ENCODE assay signal across 28 cellular contexts in genomic region chr12:129901256-129901655, GRCh38. TPM values are rescaled to one million over a fixed set of nuclear protein-coding genes. Genes with fewer than 3 reads are reported as not detected.
DNase-seq lines count a peak whose midpoint lies in the region; ATAC-seq and TF ChIP-seq lines count a peak whose summit lies in the region.
"Had no signal": no experiment of that assay in that cellular context is flagged by ENCODE, and none has a peak within 500 bp of the region (broad histone marks: within the 10 kb centered on the region; RNA-seq: fewer than 3 reads in every experiment).

No MANE protein-coding gene starts in this region.

- H3K4me1 Mint-ChIP-seq in GM23338: no peaks in the 10 kb centered on the region
- H3K4me1 Mint-ChIP-seq: activated naive CD8-positive, alpha-beta T cell treated with anti-CD3 and anti-CD28 coated beads for 36 hours; activated T-helper 17 cell treated with anti-CD3 and anti-CD28 coated beads, Interleukin-2, amount 50 U/mL, for 72 hours; memory B cell had no signal

- H3K79me2 ChIP-seq in GM23338 (replicated peaks; ENCODE audit: insufficient read depth) (peaks cover 49% of the 10 kb centered on the region), osteoblast (ENCODE audit: insufficient read depth, low read length) (no peaks in the 10 kb centered on the region)

- peaks cover 53% of the 10 kb centered on the region for H3K36me3 Mint-ChIP-seq in GM23338 (ENCODE audit: low read depth)
- H3K36me3 Mint-ChIP-seq: activated naive CD8-positive, alpha-beta T cell treated with anti-CD3 and anti-CD28 coated beads for 36 hours; memory B cell had no signal

- H3K4me3 ChIP-seq in GM23338 (no peak overlapping the region), astrocyte of the cerebellum (ENCODE audit: low read depth, low read length) (no peak overlapping the region), fibroblast of mammary gland (ENCODE audit: control insufficient read depth, low read depth, low read length) (no peak overlapping the region), osteoblast (ENCODE audit: insufficient read depth, low read length) (no peak overlapping the region)
- H3K4me3 ChIP-seq: coronary artery, ovary, sigmoid colon had no signal

- no peaks in the 10 kb centered on the region for H3F3A ChIP-seq in GM23338 (replicated peaks; ENCODE audit: low read depth)

- H3K27me3 ChIP-seq in GM23338 (ENCODE audit: insufficient read depth) (peaks cover 36% of the 10 kb centered on the region), osteoblast (ENCODE audit: insufficient read depth, low read length) (no peaks in the 10 kb centered on the region)
- H3K27me3 ChIP-seq: ovary had no signal

- no peak for ATAC-seq in GM23338
- ATAC-seq: activated T-helper 17 cell treated with anti-CD3 and anti-CD28 coated beads, Interleukin-2, amount 50 U/mL, for 72 hours had no signal

- no peaks in the 10 kb centered on the region for H3K9me2 ChIP-seq in GM23338 (ENCODE audit: insufficient read depth)
- H3K9me2 ChIP-seq: SK-N-SH had no signal

- in situ Hi-C loops in astrocyte of the cerebellum (cut with HindIII; ENCODE audit: low sequenced_read_pairs): no loop called here

- no peak overlapping the region for H3K4me3 Mint-ChIP-seq in GM23338
- H3K4me3 Mint-ChIP-seq: activated naive CD8-positive, alpha-beta T cell treated with anti-CD3 and anti-CD28 coated beads for 36 hours; activated T-helper 17 cell treated with anti-CD3 and anti-CD28 coated beads, Interleukin-2, amount 50 U/mL, for 72 hours; memory B cell had no signal

- H3K4me1 ChIP-seq in GM23338 (ENCODE audit: insufficient read depth) (peaks cover 14% of the 10 kb centered on the region; the same call in 1 of the 2 replicates), osteoblast (ENCODE audit: insufficient read depth, low read length) (no peaks in the 10 kb centered on the region)
- H3K4me1 ChIP-seq: sigmoid colon had no signal

- peaks cover 20% of the 10 kb centered on the region for H3K9me3 Mint-ChIP-seq in GM23338
- H3K9me3 Mint-ChIP-seq: activated naive CD8-positive, alpha-beta T cell treated with anti-CD3 and anti-CD28 coated beads for 36 hours had no signal

- H3K27me3 Mint-ChIP-seq in GM23338 (ENCODE audit: insufficient read depth, low read depth, poor library complexity): no peaks in the 10 kb centered on the region

- H3K27ac Mint-ChIP-seq in GM23338: no peak overlapping the region
- H3K27ac Mint-ChIP-seq: activated naive CD8-positive, alpha-beta T cell treated with anti-CD3 and anti-CD28 coated beads for 36 hours; activated T-helper 17 cell treated with anti-CD3 and anti-CD28 coated beads, Interleukin-2, amount 50 U/mL, for 72 hours; memory B cell had no signal

- H2AFZ ChIP-seq in GM23338 (no peak overlapping the region), osteoblast (ENCODE audit: low read length) (no peak overlapping the region)

- 0 out of 2 replicates have a peak, but pooled peaks cover 4% of the 10 kb centered on the region for H3K36me3 ChIP-seq in GM23338 (ENCODE audit: insufficient read depth)
- H3K36me3 ChIP-seq in osteoblast (ENCODE audit: insufficient read depth, low read length): no peaks in the 10 kb centered on the region
- H3K36me3 ChIP-seq: ovary, sigmoid colon had no signal

- H3K27ac ChIP-seq in GM23338 (ENCODE audit: low read depth) (no peak overlapping the region), osteoblast (ENCODE audit: low read depth, low read length) (no peak overlapping the region)
- H3K27ac ChIP-seq: C4-2B, coronary artery, ovary, sigmoid colon had no signal

- H3K9me3 ChIP-seq in osteoblast (ENCODE audit: low read depth, low read length): no peaks in the 10 kb centered on the region
- H3K9me3 ChIP-seq: ovary, sigmoid colon, SK-N-SH had no signal

- H4K20me1 ChIP-seq in GM23338 (replicated peaks; ENCODE audit: insufficient read depth) (peaks cover 10% of the 10 kb centered on the region; the same call in 1 of the 2 replicates), osteoblast (ENCODE audit: insufficient read depth, low read length) (no peaks in the 10 kb centered on the region)

- no peak for TF ChIP-seq CTCF in GM23338 (conservative IDR thresholded peaks at IDR 0.05; ENCODE audit: low read depth in 2 of 2)
- TF ChIP-seq CTCF in astrocyte of the cerebellum (IDR thresholded peaks at IDR 0.05; ENCODE audit: low read depth, low read length, missing control alignments): no peak
- no peak for TF ChIP-seq CTCF in fibroblast of mammary gland (conservative IDR thresholded peaks at IDR 0.05; ENCODE audit: control insufficient read depth, insufficient read depth, low read depth, low read length)
- no peak for TF ChIP-seq CTCF in osteoblast (IDR thresholded peaks at IDR 0.05; ENCODE audit: extremely low read depth, low read depth, low read length)

- DNase-seq in GM23338 (ENCODE audit: low spot score) (no peak), astrocyte of the cerebellum (ENCODE audit: low read depth) (peak; percentile 36), fibroblast of mammary gland (ENCODE audit: low read depth) (peak; percentile 9), osteoblast (ENCODE audit: insufficient read length, low spot score, missing footprints) (peak; percentile 54), T-helper 9 cell (no peak), SIG-M5 treated with dmso at 0.1 percent for 504 hours (lab: John Stamatoyannopoulos, UW; ENCODE audit: unreplicated experiment) (no peak), NCI-H146 (lab: John Stamatoyannopoulos, UW) (no peak)
- DNase-seq in activated naive CD4-positive, alpha-beta T cell treated with Interleukin-2 at 50 U/mL for 16 hours: no peak
- DNase-seq: activated CD8-positive, alpha-beta memory T cell treated with anti-CD3 and anti-CD28 coated beads, Interleukin-2, amount 50 U/mL, for 4 hours; activated naive CD8-positive, alpha-beta T cell treated with anti-CD3 and anti-CD28 coated beads for 36 hours; IMR-90; NCI-H1417; NCI-H2107; NCI-H510A; NK-92 treated with Interleukin-12 subunit alpha and Interleukin-12 subunit beta, amount 100 ng/mL, for 24 hours; ovary; sigmoid colon; SK-N-SH had no signal

- H3K4me2 ChIP-seq in GM23338 (0 out of 2 replicates have a peak overlapping the region, but pooled peaks have one; percentile 77), osteoblast (ENCODE audit: insufficient read depth, low read length) (no peak overlapping the region)
- H3K4me2 ChIP-seq: SK-N-SH had no signal

TF ChIP-seq in GM23338, 12 proteins besides CTCF, POLR2A, EP300 and RAD21 (continues in another document):
- TF ChIP-seq EZH2 (IDR thresholded peaks at IDR 0.05; ENCODE audit: low read depth, unreplicated experiment) (no peak), ZNF331 (CRISPR knock-in tag; IDR thresholded peaks at IDR 0.05; ENCODE audit: low read depth) (no peak), CREB1 (CRISPR knock-in tag; IDR thresholded peaks at IDR 0.05; ENCODE audit: low read depth) (no peak), NANOG (IDR thresholded peaks at IDR 0.05; ENCODE audit: borderline replicate concordance) (no peak), JUNB (IDR thresholded peaks at IDR 0.05; ENCODE audit: unreplicated experiment) (no peak), REST (IDR thresholded peaks at IDR 0.05; ENCODE audit: unreplicated experiment) (no peak), ETS1 (IDR thresholded peaks at IDR 0.05) (no peak), STAT1 (IDR thresholded peaks at IDR 0.05; ENCODE audit: unreplicated experiment) (no peak), EZH2phosphoT487 (IDR thresholded peaks at IDR 0.05; ENCODE audit: unreplicated experiment) (no peak)

RNA-seq across cellular contexts. Expression of gene TMEM132D, which starts 2.6 kb away (rescaled TPM):
- total RNA-seq in GM23338 (2014; rRNA removed; shearing (Covaris generic)): 4.7 and 5.3 TPM in 2 replicates
- polyA plus RNA-seq in GM23338 (2016; fragmentation: Nextera tagmentation; extraction: Ambion mirVana): 0.44 and 0.57 TPM in 2 replicates
- total RNA-seq in osteoblast: not detected in 2 replicates
- total RNA-seq: activated naive CD8-positive, alpha-beta T cell treated with anti-CD3 and anti-CD28 coated beads for 36 hours; activated T-helper 17 cell treated with anti-CD3 and anti-CD28 coated beads, Interleukin-2, amount 50 U/mL, for 72 hours; fibroblast of villous mesenchyme; IMR-90; myocyte; ovary; subcutaneous adipose tissue; T-helper 2 cell treated with Interferon-gamma antibody and Interleukin-4, amounts not matched to agents 100 ng/mL and 5 ng/mL, for 36 hours had no signal
- polyA plus RNA-seq: IMR-90, keratinocyte, SK-N-SH, urinary bladder had no signal

Comparison
In these comparisons a context has a peak if more than half of its experiments do, and no peak if none do; other contexts are left out.
1. DNase-seq: peak in astrocyte of the cerebellum (single experiment), fibroblast of mammary gland (single experiment) and osteoblast (single experiment); none in GM23338 (single experiment), T-helper 9 cell (single experiment), SIG-M5 treated with dmso at 0.1 percent for 504 hours (single experiment), activated naive CD4-positive, alpha-beta T cell treated with Interleukin-2 at 50 U/mL for 16 hours (single experiment) and NCI-H146 (single experiment).